27 cellular contexts compared by ENCODE assay signal in genomic region chr11:19579957-19580356, GRCh38.
A peak's percentile ranks its signal among the peaks of the same experiment; 100 is the strongest.
DNase-seq lines count a peak whose midpoint lies in the region; ATAC-seq and TF ChIP-seq lines count a peak whose summit lies in the region.
"Had no signal": no experiment of that assay in that cellular context is flagged by ENCODE, and none has a peak within 500 bp of the region (broad histone marks: within the 10 kb centered on the region; RNA-seq: fewer than 3 reads in every experiment).

No MANE protein-coding gene starts in this region.

- H3K9me3 ChIP-seq in stomach (no peaks in the 10 kb centered on the region), left lung (no peaks in the 10 kb centered on the region)
- H3K9me3 ChIP-seq: A549, HAP-1, SJSA1 had no signal

- ATAC-seq in GM21576 (IDR thresholded peaks at IDR 0.05; ENCODE audit: unreplicated experiment), result no peak
- no peak for ATAC-seq in left lung
- no peak for ATAC-seq in GM18519 (IDR thresholded peaks at IDR 0.05; ENCODE audit: low FRiP score, unreplicated experiment)
- ATAC-seq: A549, GM12878 had no signal

- H3K27me3 Mint-ChIP-seq in brain, result no peaks in the 10 kb centered on the region
- H3K27me3 Mint-ChIP-seq: IgD-negative memory B cell had no signal

- peaks cover 56% of the 10 kb centered on the region for H3K4me1 Mint-ChIP-seq in brain
- H3K4me1 Mint-ChIP-seq: IgD-negative memory B cell had no signal

- no peak for TF ChIP-seq POLR2A in stomach (IDR thresholded peaks at IDR 0.05)

- H3K4me1 ChIP-seq in stomach (peaks cover 24 to 37% (median 31%) of the 10 kb centered on the region in 4 donors), left lung (peaks cover 19 to 24% of the 10 kb centered on the region in 2 donors)
- H3K4me1 ChIP-seq: A549, HAP-1 had no signal

- H3K27ac ChIP-seq in dorsolateral prefrontal cortex (peak overlapping the region in 34 of 59 donors; percentile 15 to 95 (median 81)), stomach (peak overlapping the region in 3 of 5 donors; percentile 64 to 87 (median 81)), left lung (no peak overlapping the region)
- H3K27ac ChIP-seq: A549, HL-60, KMS-11, PC-9, SJSA1 had no signal

- peaks cover 8 to 20% (median 11%) of the 10 kb centered on the region in 5 experiments for H3K9me3 Mint-ChIP-seq in brain

- H3K27ac Mint-ChIP-seq in brain, result peak overlapping the region in 4 of 5 experiments; percentile 96 to 100 (median 98)
- H3K27ac Mint-ChIP-seq: CD4-positive, alpha-beta memory T cell; HFFc6; IgD-negative memory B cell had no signal

- 28 to 66% (median 45%) methylated on average over 5 of the region's 5 CpGs for WGBS in stomach, 5 donors

- no peak for TF ChIP-seq CTCF in brain (conservative IDR thresholded peaks at IDR 0.05)
- TF ChIP-seq CTCF in dorsolateral prefrontal cortex (IDR thresholded peaks at IDR 0.05 in 54 of 56, conservative IDR thresholded peaks at IDR 0.05 in 2 of 56; ENCODE audit: low read depth in 1 of 56, partially characterized antibody in 56 of 56), result no peak
- no peak for TF ChIP-seq CTCF in stomach (IDR thresholded peaks at IDR 0.05)
- no peak for TF ChIP-seq CTCF in left lung (IDR thresholded peaks at IDR 0.05)

- H3K36me3 Mint-ChIP-seq in brain, result peaks cover 9% of the 10 kb centered on the region
- H3K36me3 Mint-ChIP-seq: CD4-positive, alpha-beta memory T cell; IgD-negative memory B cell had no signal

- no peak overlapping the region for H3K4me3 Mint-ChIP-seq in brain
- H3K4me3 Mint-ChIP-seq: CD4-positive, alpha-beta memory T cell; HFFc6; IgD-negative memory B cell had no signal

- TF ChIP-seq EP300 in stomach (IDR thresholded peaks at IDR 0.05), result no peak

- DNase-seq in dorsolateral prefrontal cortex (no peak), stomach (no peak), ureter (ENCODE audit: low spot score) (peak; percentile 7), left lung (no peak)
- DNase-seq: C1 segment of cervical spinal cord; CD4-positive, alpha-beta memory T cell; COR-L47; GDM1; GOT3; HFFc6; MM.1S; NCI-H1694; NCI-H2029 treated with DMSO at 0.1 percent for 48 hours; NCI-H446 treated with DMSO at 0.1 percent for 48 hours; NCI-H526; PC-9; Right ventricle myocardium superior had no signal

- no peaks in the 10 kb centered on the region for H3K27me3 ChIP-seq in dorsolateral prefrontal cortex
- no peaks in the 10 kb centered on the region for H3K27me3 ChIP-seq in stomach
- H3K27me3 ChIP-seq in left lung, result no peaks in the 10 kb centered on the region
- H3K27me3 ChIP-seq: SJSA1 had no signal

- intact Hi-C loops in dorsolateral prefrontal cortex (cut with DNase I) (no loop called here), stomach (cut with DNase I; ENCODE audit: low total_unique reads) (no loop called here), left lung (cut with DNase I) (no loop called here)

- H3K36me3 ChIP-seq in stomach, result no peaks in the 10 kb centered on the region
- H3K36me3 ChIP-seq in left lung, result no peaks in the 10 kb centered on the region
- H3K36me3 ChIP-seq: HAP-1, SJSA1 had no signal

- H3K4me3 ChIP-seq in dorsolateral prefrontal cortex, result no peak overlapping the region
- no peak overlapping the region for H3K4me3 ChIP-seq in stomach
- no peak overlapping the region for H3K4me3 ChIP-seq in left lung
- H3K4me3 ChIP-seq: A549, GM12878, HAP-1, PC-9, SJSA1 had no signal

Comparison
In these comparisons a context has a peak if more than half of its experiments do, and no peak if none do; other contexts are left out.
1. H3K27ac ChIP-seq: peak in dorsolateral prefrontal cortex (34 of 59) and stomach (3 of 5); none in left lung (0 of 2).